In the genomic region with DNA sequence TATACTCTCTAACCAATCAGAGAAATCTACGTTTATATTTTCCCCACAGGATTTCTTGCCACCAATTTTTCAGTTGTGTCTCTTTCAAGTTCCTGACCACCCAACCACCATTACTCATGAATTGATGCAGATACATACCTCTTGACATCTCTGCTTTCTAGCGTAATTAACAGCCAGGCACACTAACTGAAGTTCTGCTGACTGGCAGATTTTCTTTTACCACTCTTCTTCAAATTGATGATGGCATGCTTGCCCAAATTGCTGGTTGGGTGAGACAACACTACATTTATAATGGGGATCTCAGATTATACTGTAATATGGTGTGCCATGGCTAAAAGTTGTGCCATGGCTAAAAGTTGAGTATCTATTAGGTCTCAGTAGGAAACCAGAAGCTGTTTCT, we compare ENCODE assay signal across 28 cellular contexts.
DNase-seq lines count a peak whose midpoint lies in the region; ATAC-seq, FAIRE-seq and TF ChIP-seq lines count a peak whose summit lies in the region.
"Had no signal": no experiment of that assay in that cellular context is flagged by ENCODE, and none has a peak within 500 bp of the region (broad histone marks: within the 10 kb centered on the region; RNA-seq: fewer than 3 reads in every experiment).

No MANE protein-coding gene starts in this region.

- no peak overlapping the region for H3K27ac ChIP-seq in A549
- H3K27ac ChIP-seq in PC-3 (ENCODE audit: low read length), result peak overlapping the region; percentile 93
- no peak overlapping the region for H3K27ac ChIP-seq in K562 (ENCODE audit: extremely low read depth, low read depth, low read length)
- H3K27ac ChIP-seq: 22Rv1, BLaER1 had no signal

- TF ChIP-seq POLR2A in A549 (IDR thresholded peaks at IDR 0.05; ENCODE audit: low read length) (no peak), K562 (conservative IDR thresholded peaks at IDR 0.05) (no peak)

- FAIRE-seq in A549 (lab: Jason Lieb, UNC), result no peak
- FAIRE-seq in K562 (lab: Jason Lieb, UNC), result no peak
- FAIRE-seq: GM12878, GM12892, GM18507 had no signal

- no peak overlapping the region for H3K4me3 Mint-ChIP-seq in activated CD4-positive, alpha-beta T cell treated with anti-CD3 and anti-CD28 coated beads, Interleukin-2, amount 10 ng/mL, durations not matched to agents 24 days and 14 days
- H3K4me3 Mint-ChIP-seq: CD14-positive monocyte; CD4-positive, alpha-beta memory T cell; CD4-positive, CD25-positive, alpha-beta regulatory T cell; CD8-positive, alpha-beta memory T cell had no signal

- H3K4me3 ChIP-seq in A549 (no peak overlapping the region), PC-3 (ENCODE audit: low read length) (no peak overlapping the region), K562 (no peak overlapping the region)
- H3K4me3 ChIP-seq: BLaER1, GM12878 had no signal

- BruUV-seq in PC-3 (replicated peaks; lab: Mats Ljungman, UMichigan) (no TSS peak), K562 (replicated peaks; lab: Mats Ljungman, UMichigan) (no TSS peak)

- H3K4me2 ChIP-seq in A549, result no peak overlapping the region
- peak overlapping the region; percentile 31; the same call in 1 of the 2 replicates for H3K4me2 ChIP-seq in PC-3 (ENCODE audit: low read length)
- no peak overlapping the region for H3K4me2 ChIP-seq in K562 (ENCODE audit: insufficient read depth, low read length)
- H3K4me2 ChIP-seq: BLaER1 had no signal

- 45% methylated on average over 2 of the region's 2 CpGs for WGBS in A549 (ENCODE audit: missing lambda C conversion rate)
- WGBS in K562 (ENCODE audit: insufficient coverage, low coverage, missing lambda C conversion rate), result 4% methylated on average over 2 of the region's 2 CpGs

- H3K79me2 ChIP-seq in PC-3 (ENCODE audit: low read length) (no peaks in the 10 kb centered on the region), K562 (ENCODE audit: control insufficient read depth, insufficient read depth, low read length) (no peaks in the 10 kb centered on the region)

- intact Hi-C loops in activated CD4-positive, alpha-beta T cell treated with anti-CD3 and anti-CD28 coated beads, Interleukin-2, amount 10 ng/mL, durations not matched to agents 24 days and 14 days (cut with micrococcal nuclease), result no loop called here
- intact Hi-C loops in PC-3 (cut with micrococcal nuclease) (no loop called here), K562 (cut with micrococcal nuclease) (no loop called here)

- no peaks in the 10 kb centered on the region for H3K4me1 Mint-ChIP-seq in activated CD4-positive, alpha-beta T cell treated with anti-CD3 and anti-CD28 coated beads, Interleukin-2, amount 10 ng/mL, durations not matched to agents 24 days and 14 days
- H3K4me1 Mint-ChIP-seq: CD14-positive monocyte; CD4-positive, alpha-beta memory T cell; CD4-positive, CD25-positive, alpha-beta regulatory T cell; CD8-positive, alpha-beta memory T cell had no signal

- H3F3A ChIP-seq in PC-3 (ENCODE audit: low read length, unreplicated experiment), result no peaks in the 10 kb centered on the region

- H3K27me3 ChIP-seq in PC-3 (ENCODE audit: low read length) (no peaks in the 10 kb centered on the region), K562 (ENCODE audit: control insufficient read depth in 2 of 2, insufficient read depth in 2 of 2, low read length in 2 of 2) (no peaks in the 10 kb centered on the region)
- H3K27me3 ChIP-seq: BE2C, BLaER1 had no signal

- TF ChIP-seq CTCF in A549 (IDR thresholded peaks at IDR 0.05) (no peak), PC-3 (conservative IDR thresholded peaks at IDR 0.05; ENCODE audit: low read depth, low read length) (no peak), K562 (IDR thresholded peaks at IDR 0.05 in 2 of 3, conservative IDR thresholded peaks at IDR 0.05 in 1 of 3; ENCODE audit: insufficient read depth in 2 of 3, low read depth in 1 of 3, low read length in 3 of 3) (no peak)

- H3K36me3 Mint-ChIP-seq in activated CD4-positive, alpha-beta T cell treated with anti-CD3 and anti-CD28 coated beads, Interleukin-2, amount 10 ng/mL, durations not matched to agents 24 days and 14 days (ENCODE audit: low read depth), result no peaks in the 10 kb centered on the region
- H3K36me3 Mint-ChIP-seq: CD14-positive monocyte; CD4-positive, alpha-beta memory T cell; CD4-positive, CD25-positive, alpha-beta regulatory T cell; CD8-positive, alpha-beta memory T cell had no signal

- CTCF ChIA-PET in A549 (lab: Yijun Ruan, JAX), result no interaction called here
- CTCF ChIA-PET in PC-3 (lab: Charles Lee), result no interaction called here
- CTCF ChIA-PET in K562 (lab: Yijun Ruan, JAX; ENCODE audit: low intra/inter-chr PET ratio), result no interaction called here

- H3K4me1 ChIP-seq in A549, result no peaks in the 10 kb centered on the region
- H3K4me1 ChIP-seq in PC-3 (ENCODE audit: insufficient read depth, low read length), result peaks cover 13% of the 10 kb centered on the region; the same call in 1 of the 2 replicates
- H3K4me1 ChIP-seq in K562 (replicated peaks in 1 of 2; ENCODE audit: control insufficient read depth in 2 of 2, insufficient read depth in 2 of 2, low read length in 2 of 2), result no peaks in the 10 kb centered on the region
- H3K4me1 ChIP-seq: BE2C had no signal

- no peak for TF ChIP-seq EP300 in A549 (IDR thresholded peaks at IDR 0.05)
- no peak for TF ChIP-seq EP300 in K562 (IDR thresholded peaks at IDR 0.05; ENCODE audit: low read length)

- H4K20me1 ChIP-seq in PC-3 (ENCODE audit: low read length) (no peaks in the 10 kb centered on the region), K562 (replicated peaks; ENCODE audit: control insufficient read depth, insufficient read depth, low read length) (no peaks in the 10 kb centered on the region)
- H4K20me1 ChIP-seq: BLaER1 had no signal

- peak; percentile 6 for DNase-seq in activated CD4-positive, alpha-beta T cell treated with anti-CD3 and anti-CD28 coated beads, Interleukin-2, amount 10 ng/mL, durations not matched to agents 24 days and 14 days
- no peak for DNase-seq in activated CD4-positive, alpha-beta T cell treated with anti-CD3 and anti-CD28 coated beads for 1 hour
- no peak for DNase-seq in A549 (ENCODE audit: low read depth in 1 of 2, low spot score in 1 of 2)
- DNase-seq in PC-3, result no peak
- DNase-seq in K562 (ENCODE audit: extremely low read depth in 1 of 4, low spot score in 3 of 4), result no peak
- no peak for DNase-seq in SIG-M5 (lab: John Stamatoyannopoulos, UW)
- DNase-seq in MV-4-11 (lab: John Stamatoyannopoulos, UW), result no peak
- DNase-seq: ACHN; BE2C; C1 segment of cervical spinal cord; CD4-positive, alpha-beta memory T cell; CD4-positive, CD25-positive, alpha-beta regulatory T cell; CD8-positive, alpha-beta memory T cell; COR-L47; DMS 273 treated with DMSO at 0.1 percent for 48 hours; DMS153; DMS53; DMS79; DND-41; EL; GDM1 had no signal

- peak overlapping the region; percentile 32; the same call in 1 of the 2 replicates for H3K9ac ChIP-seq in PC-3 (ENCODE audit: low read length)
- no peak overlapping the region for H3K9ac ChIP-seq in K562 (ENCODE audit: insufficient read depth in 1 of 2, low read depth in 2 of 2, low read length in 2 of 2)
- H3K9ac ChIP-seq: BLaER1 had no signal

- H3K27me3 Mint-ChIP-seq in activated CD4-positive, alpha-beta T cell treated with anti-CD3 and anti-CD28 coated beads, Interleukin-2, amount 10 ng/mL, durations not matched to agents 24 days and 14 days, result no peaks in the 10 kb centered on the region
- H3K27me3 Mint-ChIP-seq: CD4-positive, alpha-beta memory T cell; CD4-positive, CD25-positive, alpha-beta regulatory T cell; CD8-positive, alpha-beta memory T cell had no signal

- H3K36me3 ChIP-seq in PC-3 (ENCODE audit: low read depth, low read length) (no peaks in the 10 kb centered on the region), K562 (ENCODE audit: control insufficient read depth, insufficient read depth, low read length) (no peaks in the 10 kb centered on the region)
- H3K36me3 ChIP-seq: BE2C, BLaER1 had no signal

- no peak overlapping the region for H3K27ac Mint-ChIP-seq in activated CD4-positive, alpha-beta T cell treated with anti-CD3 and anti-CD28 coated beads, Interleukin-2, amount 10 ng/mL, durations not matched to agents 24 days and 14 days
- H3K27ac Mint-ChIP-seq: CD14-positive monocyte; CD4-positive, alpha-beta memory T cell; CD4-positive, CD25-positive, alpha-beta regulatory T cell; CD8-positive, alpha-beta memory T cell had no signal

- POLR2A ChIA-PET in A549 (lab: Yijun Ruan, JAX) (no interaction called here), PC-3 (lab: Charles Lee; ENCODE audit: unreplicated experiment) (no interaction called here), K562 (lab: Yijun Ruan, JAX) (no interaction called here)

- no peaks in the 10 kb centered on the region for H3K9me1 ChIP-seq in K562 (ENCODE audit: control insufficient read depth, insufficient read depth, low read length)

- H2AFZ ChIP-seq in PC-3 (ENCODE audit: low read length) (no peak overlapping the region), K562 (ENCODE audit: low read depth, low read length) (no peak overlapping the region)

- TF ChIP-seq RAD21 in A549 (conservative IDR thresholded peaks at IDR 0.05 in 1 of 2, IDR thresholded peaks at IDR 0.05 in 1 of 2), result no peak
- TF ChIP-seq RAD21 in K562 (CRISPR knock-in tag; conservative IDR thresholded peaks at IDR 0.05 in 1 of 2, IDR thresholded peaks at IDR 0.05 in 1 of 2), result no peak

- in situ Hi-C loops in K562 (cut with MboI), result no loop called here

- no peak for ATAC-seq in A549
- ATAC-seq in PC-3, result no peak
- no peak for ATAC-seq in K562
- no peak for ATAC-seq in HG03439 (IDR thresholded peaks at IDR 0.05; ENCODE audit: unreplicated experiment)
- ATAC-seq: GM12878 had no signal

- H3K9me2 ChIP-seq in PC-3 (replicated peaks; ENCODE audit: low read length), result no peaks in the 10 kb centered on the region

- no peaks in the 10 kb centered on the region for H3K9me3 ChIP-seq in A549
- no peaks in the 10 kb centered on the region for H3K9me3 ChIP-seq in PC-3 (ENCODE audit: low read length)
- H3K9me3 ChIP-seq in K562 (replicated peaks; ENCODE audit: control insufficient read depth, insufficient read depth, low read depth, low read length), result no peaks in the 10 kb centered on the region
- H3K9me3 ChIP-seq: BE2C, BLaER1 had no signal

- no peaks in the 10 kb centered on the region for H3K9me3 Mint-ChIP-seq in activated CD4-positive, alpha-beta T cell treated with anti-CD3 and anti-CD28 coated beads, Interleukin-2, amount 10 ng/mL, durations not matched to agents 24 days and 14 days

TF ChIP-seq in A549, 52 proteins besides CTCF, POLR2A, EP300 and RAD21 (continues in another document):
- TF ChIP-seq ZC3H11A (IDR thresholded peaks at IDR 0.05) (no peak), MAFK (IDR thresholded peaks at IDR 0.05; ENCODE audit: partially characterized antibody) (peak; percentile 51), HEYL (CRISPR knock-in tag; IDR thresholded peaks at IDR 0.05) (no peak), FOSB (CRISPR knock-in tag; IDR thresholded peaks at IDR 0.05) (no peak), HDAC2 (IDR thresholded peaks at IDR 0.05) (no peak), FOXS1 (CRISPR knock-in tag; IDR thresholded peaks at IDR 0.05) (no peak)

TF ChIP-seq in K562, 482 proteins besides CTCF, POLR2A, EP300 and RAD21:
- TF ChIP-seq ZNF75A (CRISPR knock-in tag; IDR thresholded peaks at IDR 0.05), result no peak
- no peak for TF ChIP-seq KAT2B (IDR thresholded peaks at IDR 0.05; ENCODE audit: low read depth, low read length)
- TF ChIP-seq ZNF316 (IDR thresholded peaks at IDR 0.05), result 0 out of 2 replicates have a peak, but pooled peaks have one; percentile 21
